Comparison of ENCODE assay signal across 8 cellular contexts in genomic region chr17:36188891-36189306, GRCh38. TPM values are rescaled to one million over a fixed set of nuclear protein-coding genes. Genes with fewer than 3 reads are reported as not detected.
DNase-seq lines count a peak whose midpoint lies in the region; ATAC-seq, FAIRE-seq and TF ChIP-seq lines count a peak whose summit lies in the region.

No MANE protein-coding gene starts in this region.

- H3K27ac Mint-ChIP-seq in immature natural killer cell (peak overlapping the region; percentile 81 to 99 (median 94)), chondrocyte (ENCODE audit: unreplicated experiment) (no peak overlapping the region)

- H3K27me3 ChIP-seq in GM06990 (replicated peaks; ENCODE audit: control insufficient read depth, insufficient read depth, low read length), result no peaks in the 10 kb centered on the region

- TF ChIP-seq CTCF in GM06990 (IDR thresholded peaks at IDR 0.05; ENCODE audit: insufficient read depth, low read length, poor library complexity, severe bottlenecking) (no peak), chondrocyte (IDR thresholded peaks at IDR 0.05) (no peak)

- H3K9me3 Mint-ChIP-seq in immature natural killer cell (no peaks in the 10 kb centered on the region), chondrocyte (ENCODE audit: low read depth) (no peaks in the 10 kb centered on the region)

- no peak overlapping the region for H3K4me3 ChIP-seq in GM06990 (replicated peaks; ENCODE audit: low read depth, low read length)

- no peaks in the 10 kb centered on the region for H3K36me3 ChIP-seq in GM06990 (ENCODE audit: control insufficient read depth, insufficient read depth, low read length)

- H3K36me3 Mint-ChIP-seq in immature natural killer cell, result peaks cover 3 to 32% (median 17%) of the 10 kb centered on the region in 3 donors
- no peaks in the 10 kb centered on the region for H3K36me3 Mint-ChIP-seq in chondrocyte (ENCODE audit: low read depth)

- H3K4me1 Mint-ChIP-seq in immature natural killer cell (peaks cover 82 to 91% of the 10 kb centered on the region in 2 donors), chondrocyte (ENCODE audit: low read depth) (peaks cover 10% of the 10 kb centered on the region)

- H3K4me3 Mint-ChIP-seq in immature natural killer cell (peak overlapping the region; percentile 50 to 98 (median 78)), chondrocyte (ENCODE audit: unreplicated experiment) (no peak overlapping the region)

- peak; percentile 43 for ATAC-seq in GM21717 (IDR thresholded peaks at IDR 0.05; ENCODE audit: unreplicated experiment)

- no peak for FAIRE-seq in urothelium cell line (lab: Jason Lieb, UNC)

- H3K27me3 Mint-ChIP-seq in immature natural killer cell (ENCODE audit: low read depth in 3 of 3) (peaks cover 2 to 22% (median 9%) of the 10 kb centered on the region in 3 donors), chondrocyte (ENCODE audit: low read depth) (peaks cover 30% of the 10 kb centered on the region)

- DNase-seq in GM06990 (ENCODE audit: extremely low read depth, insufficient read length) (peak; percentile 62), NOMO-1 treated with DMSO at 0.1 percent for 48 hours (lab: John Stamatoyannopoulos, UW; ENCODE audit: unreplicated experiment) (peak; percentile 100), immature natural killer cell (peak; percentile 74 to 97 (median 77)), chondrocyte (ENCODE audit: low spot score) (no peak), urothelium cell line (ENCODE audit: low spot score) (no peak), kidney tubule cell (ENCODE audit: low spot score) (no peak), NCI-H2171 (lab: John Stamatoyannopoulos, UW) (no peak)

RNA-seq across cellular contexts. Expression of gene CCL3L1, which starts 7.7 kb away (rescaled TPM):
- polyA plus RNA-seq in immature natural killer cell, result 10 to 100 TPM in 1 of 3 donors, 1 to 10 TPM in 2; 1.0 to 39.5 (median 2.9) TPM
- not detected in 3 replicates for total RNA-seq in chondrocyte

RNA-seq across cellular contexts. Expression of gene TBC1D3B, which starts 12.5 kb away (rescaled TPM):
- polyA plus RNA-seq in immature natural killer cell, result not detected
- 4.6 to 8.4 TPM (median 6.2 TPM) in 3 replicates for total RNA-seq in chondrocyte

RNA-seq across cellular contexts. Expression of gene CCL4L2, which starts 22.0 kb away (rescaled TPM):
- polyA plus RNA-seq in immature natural killer cell, result 100 to 1,000 TPM in 1 of 3 donors, 10 to 100 TPM in 2; 30.5 to 129 (median 54.3) TPM
- not detected in 3 replicates for total RNA-seq in chondrocyte

Comparison
In these comparisons a context has a peak if more than half of its experiments do, and no peak if none do; other contexts are left out.
1. DNase-seq: peak in GM06990 (single experiment), NOMO-1 treated with DMSO at 0.1 percent for 48 hours (single experiment) and immature natural killer cell (3 of 3); none in chondrocyte (single experiment), urothelium cell line (single experiment), kidney tubule cell (single experiment) and NCI-H2171 (single experiment).